16 cellular contexts compared by ENCODE assay signal in genomic region chr2:45435316-45435715, GRCh38.
DNase-seq lines count a peak whose midpoint lies in the region; ATAC-seq, FAIRE-seq and TF ChIP-seq lines count a peak whose summit lies in the region.
"Had no signal": no experiment of that assay in that cellular context is flagged by ENCODE, and none has a peak within 500 bp of the region (broad histone marks: within the 10 kb centered on the region; RNA-seq: fewer than 3 reads in every experiment).

No MANE protein-coding gene starts in this region.

- no peak for TF ChIP-seq CTCF in AG04450 (IDR thresholded peaks at IDR 0.05; ENCODE audit: low read depth, low read length)
- no peak for TF ChIP-seq CTCF in astrocyte of the spinal cord (IDR thresholded peaks at IDR 0.05; ENCODE audit: low read depth, low read length)
- no peak for TF ChIP-seq CTCF in keratinocyte (optimal IDR thresholded peaks at IDR 0.05 in 1 of 3, IDR thresholded peaks at IDR 0.05 in 1 of 3, conservative IDR thresholded peaks at IDR 0.05 in 1 of 3; ENCODE audit: extremely low read depth in 1 of 3, insufficient read depth in 2 of 3, low read length in 3 of 3)

- H3K36me3 ChIP-seq in keratinocyte (ENCODE audit: control insufficient read depth in 2 of 2, extremely low read depth in 1 of 2, insufficient read depth in 2 of 2, low read length in 2 of 2) = no peaks in the 10 kb centered on the region

- H3K9me3 ChIP-seq in AG04450 (ENCODE audit: control insufficient read depth, insufficient read depth, low read length) (no peaks in the 10 kb centered on the region), keratinocyte (ENCODE audit: control insufficient read depth, low read depth, low read length) (no peaks in the 10 kb centered on the region)
- H3K9me3 ChIP-seq: mucosa of descending colon had no signal

- H3K4me1 ChIP-seq in keratinocyte (ENCODE audit: control insufficient read depth, extremely low read depth, insufficient read depth, low read length) = peaks cover 6% of the 10 kb centered on the region

- no peak overlapping the region for H2AFZ ChIP-seq in keratinocyte (ENCODE audit: control insufficient read depth, low read length)

- no peak overlapping the region for H3K4me3 ChIP-seq in AG04450 (ENCODE audit: low read depth, low read length)
- no peak overlapping the region for H3K4me3 ChIP-seq in astrocyte of the spinal cord (ENCODE audit: low read depth, low read length)
- no peak overlapping the region for H3K4me3 ChIP-seq in keratinocyte (ENCODE audit: control insufficient read depth in 2 of 3, extremely low read depth in 1 of 3, insufficient read depth in 2 of 3, low read depth in 1 of 3, low read length in 3 of 3)
- H3K4me3 ChIP-seq: mucosa of descending colon had no signal

- no peaks in the 10 kb centered on the region for H3K79me2 ChIP-seq in keratinocyte (ENCODE audit: control insufficient read depth, insufficient read depth, low read length)

- dilution Hi-C loops in keratinocyte (cut with MboI; ENCODE audit: extremely low pct_ligation_motif_present, low sequenced_read_pairs) = no loop called here

- peaks cover 16% of the 10 kb centered on the region for H3K4me1 Mint-ChIP-seq in stimulated activated effector memory CD8-positive, alpha-beta T cell treated with anti-CD3 and anti-CD28 coated beads, Interleukin-12 subunit alpha, Interleukin-12 subunit beta, amount 100 ng/mL, for 72 hours

- CTCF ChIA-PET in AG04450 (lab: Charles Lee) = interaction anchor here (0.6 to 1.4 kb wide), 5 partner anchors 16 to 454 kb away, joined by 3 to 5 read pairs (median 3); no protein-coding TSS in a partner anchor

- DNase-seq in AG04450 (ENCODE audit: low read depth, low spot score) (peak; percentile 23), HS-5 (ENCODE audit: low read depth) (peak; percentile 63), astrocyte of the spinal cord (ENCODE audit: low read depth, low spot score) (peak; percentile 90), keratinocyte (ENCODE audit: low read depth, low spot score) (peak; percentile 15), caudate nucleus (lab: John Stamatoyannopoulos, UW) (no peak), Kasumi-1 (lab: John Stamatoyannopoulos, UW) (no peak)
- no peak for DNase-seq in stimulated activated effector memory CD8-positive, alpha-beta T cell treated with anti-CD3 and anti-CD28 coated beads, Interleukin-12 subunit alpha, Interleukin-12 subunit beta, amount 100 ng/mL, for 72 hours (ENCODE audit: low spot score in 2 of 2)
- DNase-seq: CD4-positive, alpha-beta memory T cell; mucosa of descending colon; NCI-H1930; OCI-M1; T1000 had no signal

- POLR2A ChIA-PET in AG04450 (lab: Yijun Ruan, JAX) = interaction anchor here (0.6 kb wide), 1 partner anchor 75 kb away, joined by 3 read pairs; no protein-coding TSS in a partner anchor

- no peak overlapping the region for H3K9ac ChIP-seq in keratinocyte (ENCODE audit: control insufficient read depth, extremely low read depth, insufficient read depth, low read length)

- FAIRE-seq in keratinocyte (lab: Jason Lieb, UNC) = peak; percentile 67
- FAIRE-seq: GM19239, H1 had no signal

- no peak overlapping the region for H3K4me3 Mint-ChIP-seq in stimulated activated effector memory CD8-positive, alpha-beta T cell treated with anti-CD3 and anti-CD28 coated beads, Interleukin-12 subunit alpha, Interleukin-12 subunit beta, amount 100 ng/mL, for 72 hours
- H3K4me3 Mint-ChIP-seq: activated naive CD4-positive, alpha-beta T cell treated with anti-CD3 and anti-CD28 coated beads, Interleukin-2, amount 50 U/mL, for 24 hours; CD4-positive, alpha-beta memory T cell had no signal

- H3K27me3 ChIP-seq in AG04450 (ENCODE audit: control insufficient read depth, insufficient read depth, low read length) (no peaks in the 10 kb centered on the region), keratinocyte (ENCODE audit: control insufficient read depth, extremely low read depth, insufficient read depth, low read length) (no peaks in the 10 kb centered on the region)

- H3K27ac ChIP-seq in AG04450 (ENCODE audit: low read depth, low read length) (no peak overlapping the region), keratinocyte (ENCODE audit: control insufficient read depth, insufficient read depth, low read length) (no peak overlapping the region), caudate nucleus (ENCODE audit: low read depth, low read length) (no peak overlapping the region)

- no peaks in the 10 kb centered on the region for H4K20me1 ChIP-seq in keratinocyte (ENCODE audit: control insufficient read depth, extremely low read depth, insufficient read depth, low read length)

- H3K9me1 ChIP-seq in keratinocyte (ENCODE audit: control insufficient read depth, extremely low read depth, insufficient read depth, low read length) = no peaks in the 10 kb centered on the region

- in situ Hi-C loops in astrocyte of the spinal cord (cut with HindIII; ENCODE audit: low sequenced_read_pairs) = no loop called here

- H3K36me3 Mint-ChIP-seq in stimulated activated effector memory CD8-positive, alpha-beta T cell treated with anti-CD3 and anti-CD28 coated beads, Interleukin-12 subunit alpha, Interleukin-12 subunit beta, amount 100 ng/mL, for 72 hours = no peaks in the 10 kb centered on the region

- no peak for ATAC-seq in stimulated activated effector memory CD8-positive, alpha-beta T cell treated with anti-CD3 and anti-CD28 coated beads, Interleukin-12 subunit alpha, Interleukin-12 subunit beta, amount 100 ng/mL, for 72 hours
- no peak for ATAC-seq in HG03159 (IDR thresholded peaks at IDR 0.05; ENCODE audit: unreplicated experiment)
- ATAC-seq: mucosa of descending colon had no signal

- no peak overlapping the region for H3K27ac Mint-ChIP-seq in stimulated activated effector memory CD8-positive, alpha-beta T cell treated with anti-CD3 and anti-CD28 coated beads, Interleukin-12 subunit alpha, Interleukin-12 subunit beta, amount 100 ng/mL, for 72 hours
- H3K27ac Mint-ChIP-seq: activated naive CD4-positive, alpha-beta T cell treated with anti-CD3 and anti-CD28 coated beads, Interleukin-2, amount 50 U/mL, for 24 hours; CD4-positive, alpha-beta memory T cell had no signal

- H3K9me3 Mint-ChIP-seq in stimulated activated effector memory CD8-positive, alpha-beta T cell treated with anti-CD3 and anti-CD28 coated beads, Interleukin-12 subunit alpha, Interleukin-12 subunit beta, amount 100 ng/mL, for 72 hours = no peaks in the 10 kb centered on the region

- no peak overlapping the region for H3K4me2 ChIP-seq in keratinocyte (ENCODE audit: control insufficient read depth, extremely low read depth, insufficient read depth, low read depth, low read length)

Comparison
In these comparisons a context has a peak if more than half of its experiments do, and no peak if none do; other contexts are left out.
1. DNase-seq: peak in AG04450 (single experiment), HS-5 (single experiment), astrocyte of the spinal cord (single experiment) and keratinocyte (single experiment); none in caudate nucleus (0 of 61), stimulated activated effector memory CD8-positive, alpha-beta T cell treated with anti-CD3 and anti-CD28 coated beads, Interleukin-12 subunit alpha, Interleukin-12 subunit beta, amount 100 ng/mL, for 72 hours (0 of 2) and Kasumi-1 (0 of 2).